8 cellular contexts compared by ENCODE assay signal in the genomic region with DNA sequence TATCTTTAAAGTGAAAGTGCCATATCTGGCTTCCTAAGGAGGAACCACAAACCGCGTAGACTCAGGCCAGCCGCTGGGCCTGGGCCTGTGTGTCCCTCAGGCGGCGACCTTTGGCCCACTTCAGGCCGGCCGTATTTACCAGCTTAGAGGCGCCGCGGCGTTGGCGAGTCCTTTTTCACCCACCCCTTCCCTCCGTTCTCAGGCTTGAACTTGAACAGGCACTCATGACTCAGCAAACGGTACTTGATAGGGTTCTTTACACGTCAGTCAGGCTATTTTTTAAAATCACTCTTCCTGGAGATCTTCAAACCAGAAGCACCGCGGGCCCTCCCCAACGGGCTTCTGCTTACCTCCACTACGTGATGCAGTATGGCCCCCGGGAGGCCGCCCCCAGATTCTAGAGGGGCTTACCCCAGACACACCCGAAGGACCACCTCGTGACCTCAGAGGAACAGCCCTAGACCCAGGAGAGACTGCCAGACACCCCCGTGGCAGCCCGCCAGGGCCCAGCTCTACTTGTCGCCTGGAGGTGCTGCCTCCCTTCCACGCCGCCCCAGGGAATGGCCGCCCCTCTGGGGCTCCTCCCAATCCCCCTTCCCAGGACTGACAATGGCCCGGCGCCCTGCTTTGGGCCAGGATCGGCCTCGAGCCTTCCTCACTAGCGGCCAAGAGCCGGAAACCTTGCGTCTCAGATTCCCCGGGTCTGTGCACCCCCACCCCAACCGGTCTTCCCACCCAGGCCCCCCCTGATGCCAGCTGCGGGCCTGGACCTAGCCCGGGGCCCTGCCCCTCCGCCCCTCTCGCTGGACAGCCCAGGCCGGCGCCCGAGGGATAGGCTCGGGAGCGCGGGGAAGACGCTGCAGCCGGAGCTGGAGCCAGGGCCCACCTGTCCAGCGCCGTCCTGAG. TPM values are rescaled to one million over a fixed set of nuclear protein-coding genes. Genes with fewer than 3 reads are reported as not detected.
DNase-seq lines count a peak whose midpoint lies in the region; TF ChIP-seq lines count a peak whose summit lies in the region.

No MANE protein-coding gene starts in this region.

- no peaks in the 10 kb centered on the region for H3K36me3 Mint-ChIP-seq in activated CD4-positive, alpha-beta T cell treated with anti-CD3 and anti-CD28 coated beads, Interleukin-2, amount 10 ng/mL, durations not matched to agents 24 days and 14 days (ENCODE audit: low read depth)

- intact Hi-C loops in activated CD4-positive, alpha-beta T cell treated with anti-CD3 and anti-CD28 coated beads, Interleukin-2, amount 10 ng/mL, durations not matched to agents 24 days and 14 days (cut with micrococcal nuclease), result loop anchor here (1.0 to 2.0 kb wide), 2 partner anchors 34 to 39 kb away; partner anchors contain the start of genes IMPA2 and MPPE1

- H3K27me3 Mint-ChIP-seq in activated CD4-positive, alpha-beta T cell treated with anti-CD3 and anti-CD28 coated beads, Interleukin-2, amount 10 ng/mL, durations not matched to agents 24 days and 14 days, result no peaks in the 10 kb centered on the region

- H3K27ac ChIP-seq in coronary artery, result peak overlapping the region; percentile 96 to 97

- H3K9me3 Mint-ChIP-seq in activated CD4-positive, alpha-beta T cell treated with anti-CD3 and anti-CD28 coated beads, Interleukin-2, amount 10 ng/mL, durations not matched to agents 24 days and 14 days, result no peaks in the 10 kb centered on the region

- H3K27ac Mint-ChIP-seq in activated CD4-positive, alpha-beta T cell treated with anti-CD3 and anti-CD28 coated beads, Interleukin-2, amount 10 ng/mL, durations not matched to agents 24 days and 14 days, result peak overlapping the region; percentile 81

- DNase-seq in EH (ENCODE audit: low read depth) (peak; percentile 98), GOT3 (lab: John Stamatoyannopoulos, UW) (peak; percentile 9), M059J (ENCODE audit: low read depth) (peak; percentile 97), coronary artery (ENCODE audit: low spot score) (peak; percentile 96), left kidney (ENCODE audit: low read depth, low spot score) (peak; percentile 93), NCI-H82 treated with DMSO at 0.1 percent for 48 hours (lab: John Stamatoyannopoulos, UW; ENCODE audit: unreplicated experiment) (no peak)
- DNase-seq in activated CD4-positive, alpha-beta T cell treated with anti-CD3 and anti-CD28 coated beads, Interleukin-2, amount 10 ng/mL, durations not matched to agents 24 days and 14 days, result peak; percentile 86
- peak; percentile 69 for DNase-seq in stimulated activated CD4-positive, alpha-beta T cell treated with anti-CD3 and anti-CD28 coated beads, Interleukin-1b, Interleukin-23, amount 100 ng/mL, for 48 hours

- peaks cover 8% of the 10 kb centered on the region for H3K4me1 Mint-ChIP-seq in activated CD4-positive, alpha-beta T cell treated with anti-CD3 and anti-CD28 coated beads, Interleukin-2, amount 10 ng/mL, durations not matched to agents 24 days and 14 days

- H3K4me3 ChIP-seq in coronary artery, result peak overlapping the region; percentile 74

- H3K4me3 Mint-ChIP-seq in activated CD4-positive, alpha-beta T cell treated with anti-CD3 and anti-CD28 coated beads, Interleukin-2, amount 10 ng/mL, durations not matched to agents 24 days and 14 days, result peak overlapping the region; percentile 84

- no peak for TF ChIP-seq CTCF in coronary artery (IDR thresholded peaks at IDR 0.05)

RNA-seq across cellular contexts. Expression of gene IMPA2, which starts 33.8 kb away (rescaled TPM):
- 9.6 and 10.4 TPM in 2 replicates for total RNA-seq in M059J (2014; rRNA removed; shearing (Covaris generic))
- 18.8 and 20.1 TPM in 2 replicates for total RNA-seq in activated CD4-positive, alpha-beta T cell treated with anti-CD3 and anti-CD28 coated beads, Interleukin-2, amount 10 ng/mL, durations not matched to agents 24 days and 14 days

RNA-seq across cellular contexts. Expression of gene MPPE1, which starts 39.4 kb away (rescaled TPM):
- total RNA-seq in M059J (2014; rRNA removed; shearing (Covaris generic)), result 34.7 and 35.9 TPM in 2 replicates
- total RNA-seq in activated CD4-positive, alpha-beta T cell treated with anti-CD3 and anti-CD28 coated beads, Interleukin-2, amount 10 ng/mL, durations not matched to agents 24 days and 14 days, result 39.2 and 45.8 TPM in 2 replicates
